Comparison of ENCODE assay signal across 8 cellular contexts in the genomic region with DNA sequence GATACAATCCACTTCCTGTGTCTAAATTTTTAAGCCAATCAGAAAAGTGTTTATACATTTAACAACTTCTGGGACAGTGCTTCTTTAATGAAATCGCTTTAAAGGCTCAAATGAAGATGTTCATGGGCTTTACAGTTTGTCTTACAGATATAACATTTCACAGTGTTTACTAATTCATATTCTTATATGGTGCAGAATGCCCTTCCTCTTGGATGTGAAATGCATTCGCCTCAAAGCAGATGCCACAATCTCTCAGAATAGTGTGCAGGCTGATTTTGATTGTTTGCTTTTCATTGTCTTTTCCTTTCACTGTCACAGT.
DNase-seq lines count a peak whose midpoint lies in the region; ATAC-seq and TF ChIP-seq lines count a peak whose summit lies in the region.

No MANE protein-coding gene starts in this region.

- intact Hi-C loops in sciatic nerve (cut with DNase I), result loop anchor here (5.0 kb wide), 1 partner anchor 585 kb away; no protein-coding TSS in a partner anchor

- peak overlapping the region; percentile 87 to 96 (median 91) for H3K4me3 Mint-ChIP-seq in nephron

- peaks cover 56% of the 10 kb centered on the region for H3K4me1 Mint-ChIP-seq in nephron

- peaks cover 3% of the 10 kb centered on the region; the same call in 1 of the 2 replicates for H3K27me3 ChIP-seq in BLaER1
- H3K27me3 ChIP-seq in HUES48 (ENCODE audit: control insufficient read depth, insufficient read depth, low read length), result no peaks in the 10 kb centered on the region

- H3K4me1 ChIP-seq in BLaER1 (peaks cover 75% of the 10 kb centered on the region), HUES48 (ENCODE audit: control insufficient read depth, insufficient read depth, low read length) (peaks cover 57% of the 10 kb centered on the region)

- peaks cover 5% of the 10 kb centered on the region; the same call in 1 of the 2 replicates for H3K36me3 ChIP-seq in BLaER1
- no peaks in the 10 kb centered on the region; the same call in 1 of the 2 replicates for H3K36me3 ChIP-seq in HUES48 (ENCODE audit: control insufficient read depth, insufficient read depth, low read length)

- no peaks in the 10 kb centered on the region for H4K20me1 ChIP-seq in BLaER1

- H3K9ac ChIP-seq in BLaER1 (peak overlapping the region; percentile 91; the same call in 1 of the 2 replicates), HUES48 (ENCODE audit: low read depth, low read length) (no peak overlapping the region; the same call in 1 of the 2 replicates)

- peaks cover 4% of the 10 kb centered on the region for H3K27me3 Mint-ChIP-seq in nephron (ENCODE audit: low read depth)

- H3K9me3 ChIP-seq in BLaER1 (0 out of 2 replicates have a peak, but pooled peaks cover 5% of the 10 kb centered on the region), HUES48 (ENCODE audit: control insufficient read depth, insufficient read depth, low read length) (no peaks in the 10 kb centered on the region)

- peak overlapping the region; percentile 84 for H3K4me3 ChIP-seq in BLaER1
- peak overlapping the region; percentile 93 for H3K4me3 ChIP-seq in HUES48 (ENCODE audit: low read depth, low read length)

- ATAC-seq in left lobe of liver, result no peak
- ATAC-seq in sciatic nerve, result no peak
- no peak for ATAC-seq in HG03439 (IDR thresholded peaks at IDR 0.05; ENCODE audit: unreplicated experiment)

- peak overlapping the region; percentile 92 for H3K4me2 ChIP-seq in BLaER1

- peak overlapping the region; percentile 89 to 91 (median 91) for H3K27ac Mint-ChIP-seq in nephron

- DNase-seq in cerebellar cortex (ENCODE audit: low spot score), result peak; percentile 48
- no peak for DNase-seq in left lobe of liver (ENCODE audit: low spot score)
- no peak for DNase-seq in NCI-H1417 (lab: John Stamatoyannopoulos, UW)
- DNase-seq in sciatic nerve (ENCODE audit: low spot score), result no peak

- no peak for TF ChIP-seq CTCF in nephron (IDR thresholded peaks at IDR 0.05; ENCODE audit: unreplicated experiment in 3 of 3)

- H3K27ac ChIP-seq in BLaER1, result no peak overlapping the region
- H3K27ac ChIP-seq in HUES48 (ENCODE audit: low read depth, low read length), result peak overlapping the region; percentile 96

- no peaks in the 10 kb centered on the region for H3K9me3 Mint-ChIP-seq in nephron

- H3K36me3 Mint-ChIP-seq in nephron (ENCODE audit: low read depth), result no peaks in the 10 kb centered on the region
